ENCODE assay signal across 8 cellular contexts in genomic region chr5:119721775-119722174, GRCh38.
"Had no signal": no experiment of that assay in that cellular context is flagged by ENCODE, and none has a peak within 500 bp of the region (broad histone marks: within the 10 kb centered on the region; RNA-seq: fewer than 3 reads in every experiment).

No MANE protein-coding gene starts in this region.

- ATAC-seq: GM12878 had no signal

- FAIRE-seq: G401.6, GM12878, GM12891, GM12892, GM18507, GM19239 had no signal

- DNase-seq: GDM1, GF-D8 had no signal

- H3K4me3 ChIP-seq: GM12878 had no signal
